Comparison of ENCODE assay signal across 17 cellular contexts in the genomic region with DNA sequence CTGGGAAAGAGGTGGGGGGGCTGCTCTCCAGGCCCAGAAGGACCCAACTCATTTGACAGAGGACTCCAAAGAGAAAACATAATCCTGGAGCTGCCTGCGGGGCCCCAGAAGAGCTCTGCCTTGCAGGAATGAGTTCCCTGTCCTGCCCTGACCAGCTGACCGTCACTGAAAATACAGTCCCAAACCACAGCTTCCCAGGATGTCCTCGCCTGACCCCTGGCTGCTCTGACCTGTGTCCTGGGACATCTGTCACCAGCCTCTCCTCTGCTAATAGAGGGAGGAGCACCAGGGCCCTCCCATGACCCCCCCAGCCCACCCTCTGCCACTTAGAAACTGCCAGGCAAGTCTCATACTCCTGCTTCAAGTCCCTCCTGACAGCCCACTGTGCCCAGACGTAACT. TPM values are rescaled to one million over a fixed set of nuclear protein-coding genes. Genes with fewer than 3 reads are reported as not detected.
"Had no signal": no experiment of that assay in that cellular context is flagged by ENCODE, and none has a peak within 500 bp of the region (broad histone marks: within the 10 kb centered on the region; RNA-seq: fewer than 3 reads in every experiment).

No MANE protein-coding gene starts in this region.

- H3K36me3 ChIP-seq: adrenal gland, cardiac muscle cell, esophagus squamous epithelium, thoracic aorta had no signal

- H3K9me3 ChIP-seq: adrenal gland, esophagus squamous epithelium, thoracic aorta had no signal

- H3K4me3 ChIP-seq: adrenal gland, cardiac muscle cell, esophagus squamous epithelium, thoracic aorta had no signal

- H3K27ac ChIP-seq: adrenal gland, cardiac muscle cell, esophagus squamous epithelium, thoracic aorta had no signal

- H3K4me1 ChIP-seq: adrenal gland, esophagus squamous epithelium had no signal

- H3K27me3 ChIP-seq: cardiac muscle cell had no signal

- DNase-seq: activated CD4-positive, alpha-beta memory T cell treated with anti-CD3 and anti-CD28 coated beads for 36 hours; activated CD4-positive, alpha-beta T cell treated with anti-CD3 and anti-CD28 coated beads for 36 hours; activated CD8-positive, alpha-beta memory T cell treated with anti-CD3 and anti-CD28 coated beads, Interleukin-2, amount 10 ng/mL, durations not matched to agents 7 days and 5 days; activated T-cell treated with anti-CD3 and anti-CD28 coated beads, Interleukin-2, amount 50 U/mL, for 1 hour; adrenal gland; esophagus squamous epithelium; immature natural killer cell; mammary epithelial cell; naive thymus-derived CD8-positive, alpha-beta T cell; stimulated activated CD4-positive, alpha-beta T cell treated with anti-CD3 and anti-CD28 coated beads, Interleukin-12 subunit alpha, Interleukin-12 subunit beta, amount 100 ng/mL, for 4 hours; stimulated activated CD4-positive, alpha-beta T cell treated with anti-CD3 and anti-CD28 coated beads, Interleukin-2, amount 100 ng/mL, for 24 hours had no signal

- ATAC-seq: activated CD4-positive, alpha-beta T cell treated with anti-CD3 and anti-CD28 coated beads for 36 hours; activated CD8-positive, alpha-beta memory T cell treated with anti-CD3 and anti-CD28 coated beads, Interleukin-2, amount 10 ng/mL, durations not matched to agents 7 days and 5 days; naive thymus-derived CD8-positive, alpha-beta T cell; SK-N-SH treated with all-trans-retinoic acid at 6 μM for 48 hours had no signal

RNA-seq across cellular contexts. Expression of gene FIGNL2, which starts 9.8 kb away (rescaled TPM):
- polyA plus RNA-seq: mammary epithelial cell had no signal

RNA-seq across cellular contexts. Expression of gene ANKRD33, which starts 49.1 kb away (rescaled TPM):
- total RNA-seq: activated CD4-positive, alpha-beta memory T cell treated with anti-CD3 and anti-CD28 coated beads for 36 hours; activated CD4-positive, alpha-beta T cell treated with anti-CD3 and anti-CD28 coated beads for 36 hours; activated CD8-positive, alpha-beta memory T cell treated with anti-CD3 and anti-CD28 coated beads, Interleukin-2, amount 10 ng/mL, durations not matched to agents 7 days and 5 days; activated T-helper 2 cell treated with anti-CD3 and anti-CD28 coated beads, Interferon-gamma antibody, Interleukin-2, Interleukin-4, amounts not matched to agents 10 μg/mL and 5 μg/mL and 100 μg/mL, durations not matched to agents 14 hours and 24 hours and 36 hours; fibroblast of villous mesenchyme; mammary epithelial cell; naive thymus-derived CD8-positive, alpha-beta T cell; osteocyte; thoracic aorta had no signal
- polyA plus RNA-seq: cardiac muscle cell; immature natural killer cell; mammary epithelial cell; naive thymus-derived CD8-positive, alpha-beta T cell had no signal
